Comparison of ENCODE assay signal across 1 cellular context in the genomic region with DNA sequence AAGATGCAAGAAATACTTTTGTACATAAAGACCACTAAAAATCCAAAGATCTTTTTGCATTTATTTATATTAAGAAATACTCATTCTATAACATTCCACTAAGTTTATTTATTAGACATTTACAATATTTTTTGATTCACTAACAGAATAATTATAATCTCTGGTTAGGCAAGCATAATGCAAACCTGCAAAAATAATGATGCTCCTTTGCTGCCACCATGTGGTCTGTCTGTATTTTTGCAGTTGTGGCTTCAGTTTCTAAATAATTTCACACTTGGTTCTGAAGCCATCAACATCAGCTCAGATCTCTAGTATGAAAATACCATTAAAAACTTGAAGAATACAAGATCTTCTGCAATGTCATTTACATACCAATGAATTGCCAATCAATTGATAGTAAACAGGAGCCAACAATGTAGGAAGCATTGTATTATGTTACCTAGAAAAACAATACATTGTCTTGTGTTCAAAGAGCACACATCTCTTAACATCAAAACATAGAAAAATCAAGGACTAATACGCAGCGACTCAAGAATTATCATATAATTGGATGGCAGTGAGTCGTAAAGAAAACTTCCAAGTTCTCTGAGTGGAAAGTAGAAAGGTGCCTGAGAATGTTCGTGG.
TF ChIP-seq lines count a peak whose summit lies in the region.

No MANE protein-coding gene starts in this region.

TF ChIP-seq in endothelial cell of umbilical vein, 7 proteins besides CTCF, POLR2A, EP300 and RAD21 (continued from another document):
- TF ChIP-seq EZH2 (IDR thresholded peaks at IDR 0.05; ENCODE audit: borderline replicate concordance, low read depth, low read length, severe bottlenecking) (no peak), GATA2 (IDR thresholded peaks at IDR 0.05; ENCODE audit: insufficient read depth, insufficient read length, low read depth, low read length) (no peak)
